Comparison of ENCODE assay signal across 18 cellular contexts in genomic region chr11:57414612-57415212, GRCh38. TPM values are rescaled to one million over a fixed set of nuclear protein-coding genes. Genes with fewer than 3 reads are reported as not detected.
A peak's percentile ranks its signal among the peaks of the same experiment; 100 is the strongest.
DNase-seq lines count a peak whose midpoint lies in the region; ATAC-seq and TF ChIP-seq lines count a peak whose summit lies in the region.
"Had no signal": no experiment of that assay in that cellular context is flagged by ENCODE, and none has a peak within 500 bp of the region (broad histone marks: within the 10 kb centered on the region; RNA-seq: fewer than 3 reads in every experiment).

No MANE protein-coding gene starts in this region.

- intact Hi-C loops in activated CD4-positive, alpha-beta T cell treated with anti-CD3 and anti-CD28 coated beads for 36 hours (cut with DNase I, micrococcal nuclease): no loop called here
- intact Hi-C loops in natural killer cell (cut with micrococcal nuclease): no loop called here

- DNase-seq in activated CD4-positive, alpha-beta T cell treated with anti-CD3 and anti-CD28 coated beads for 36 hours: no peak
- DNase-seq in activated CD4-positive, alpha-beta T cell treated with anti-CD3 and anti-CD28 coated beads, Interleukin-2, amount 50 U/mL, for 1 hour: no peak
- no peak for DNase-seq in natural killer cell treated with Interleukin-12 subunit alpha and Interleukin-12 subunit beta and Interleukin-15 and Interleukin-18, amount 100 ng/mL, for 72 hours (ENCODE audit: low spot score)
- DNase-seq in natural killer cell (no peak), endothelial cell (ENCODE audit: low spot score) (no peak), DMS53 (lab: John Stamatoyannopoulos, UW) (no peak), upper lobe of left lung (no peak)
- no peak for DNase-seq in activated CD8-positive, alpha-beta memory T cell treated with anti-CD3 and anti-CD28 coated beads, Interleukin-2, amount 10 ng/mL, durations not matched to agents 7 days and 5 days
- DNase-seq: CD8-positive, alpha-beta memory T cell; HCEC 1CT; NCI-H1048; NCI-H2107; NCI-H226; NCI-H69; PC-3 had no signal

- no peaks in the 10 kb centered on the region for H3K27me3 Mint-ChIP-seq in activated CD4-positive, alpha-beta T cell treated with anti-CD3 and anti-CD28 coated beads for 36 hours
- no peaks in the 10 kb centered on the region for H3K27me3 Mint-ChIP-seq in natural killer cell treated with Interleukin-12 subunit alpha and Interleukin-12 subunit beta and Interleukin-15 and Interleukin-18, amount 100 ng/mL, for 72 hours
- no peaks in the 10 kb centered on the region for H3K27me3 Mint-ChIP-seq in natural killer cell (ENCODE audit: low read depth in 2 of 2)
- H3K27me3 Mint-ChIP-seq in endothelial cell (ENCODE audit: unreplicated experiment): peaks cover 10% of the 10 kb centered on the region
- no peaks in the 10 kb centered on the region for H3K27me3 Mint-ChIP-seq in activated CD8-positive, alpha-beta memory T cell treated with anti-CD3 and anti-CD28 coated beads, Interleukin-2, amount 10 ng/mL, durations not matched to agents 7 days and 5 days
- H3K27me3 Mint-ChIP-seq: CD8-positive, alpha-beta memory T cell had no signal

- peaks cover 60% of the 10 kb centered on the region for H3K4me1 Mint-ChIP-seq in activated CD4-positive, alpha-beta T cell treated with anti-CD3 and anti-CD28 coated beads for 36 hours
- H3K4me1 Mint-ChIP-seq in natural killer cell treated with Interleukin-12 subunit alpha and Interleukin-12 subunit beta and Interleukin-15 and Interleukin-18, amount 100 ng/mL, for 72 hours (ENCODE audit: low read depth in 2 of 2): peaks cover 13 to 15% of the 10 kb centered on the region in 2 donors
- H3K4me1 Mint-ChIP-seq in natural killer cell (no peaks in the 10 kb centered on the region), endothelial cell (ENCODE audit: unreplicated experiment) (peaks cover 43% of the 10 kb centered on the region)
- H3K4me1 Mint-ChIP-seq in activated CD8-positive, alpha-beta memory T cell treated with anti-CD3 and anti-CD28 coated beads, Interleukin-2, amount 10 ng/mL, durations not matched to agents 7 days and 5 days: peaks cover 26% of the 10 kb centered on the region

- no peaks in the 10 kb centered on the region for H3K27me3 ChIP-seq in upper lobe of left lung

- H3K4me1 ChIP-seq in upper lobe of left lung: peaks cover 5 to 12% (median 12%) of the 10 kb centered on the region in 4 donors

- H3K9me3 ChIP-seq in upper lobe of left lung: no peaks in the 10 kb centered on the region

- ATAC-seq in activated CD4-positive, alpha-beta T cell treated with anti-CD3 and anti-CD28 coated beads for 36 hours: peak; percentile 52
- peak; percentile 32 to 45 for ATAC-seq in natural killer cell treated with Interleukin-12 subunit alpha and Interleukin-12 subunit beta and Interleukin-15 and Interleukin-18, amount 100 ng/mL, for 72 hours
- no peak for ATAC-seq in natural killer cell
- ATAC-seq in activated CD8-positive, alpha-beta memory T cell treated with anti-CD3 and anti-CD28 coated beads, Interleukin-2, amount 10 ng/mL, durations not matched to agents 7 days and 5 days: no peak
- no peak for ATAC-seq in upper lobe of left lung (ENCODE audit: low FRiP score in 2 of 2)
- ATAC-seq: PC-3 had no signal

- no peak overlapping the region for H3K27ac ChIP-seq in upper lobe of left lung
- H3K27ac ChIP-seq: 22Rv1 had no signal

- POLR2A ChIA-PET in activated CD4-positive, alpha-beta T cell treated with anti-CD3 and anti-CD28 coated beads for 36 hours (lab: Charles Lee): no interaction called here

- 97 to 98% methylated on average over 10 to 11 of the region's 11 CpGs for WGBS in upper lobe of left lung, 2 donors

- H3K9me3 Mint-ChIP-seq in activated CD4-positive, alpha-beta T cell treated with anti-CD3 and anti-CD28 coated beads for 36 hours (ENCODE audit: low read depth): no peaks in the 10 kb centered on the region
- no peaks in the 10 kb centered on the region for H3K9me3 Mint-ChIP-seq in natural killer cell treated with Interleukin-12 subunit alpha and Interleukin-12 subunit beta and Interleukin-15 and Interleukin-18, amount 100 ng/mL, for 72 hours
- H3K9me3 Mint-ChIP-seq in natural killer cell (no peaks in the 10 kb centered on the region), endothelial cell (ENCODE audit: unreplicated experiment) (no peaks in the 10 kb centered on the region)
- no peaks in the 10 kb centered on the region for H3K9me3 Mint-ChIP-seq in activated CD8-positive, alpha-beta memory T cell treated with anti-CD3 and anti-CD28 coated beads, Interleukin-2, amount 10 ng/mL, durations not matched to agents 7 days and 5 days (ENCODE audit: low read depth)
- H3K9me3 Mint-ChIP-seq: CD8-positive, alpha-beta memory T cell had no signal

- peaks cover 81% of the 10 kb centered on the region for H3K36me3 Mint-ChIP-seq in activated CD4-positive, alpha-beta T cell treated with anti-CD3 and anti-CD28 coated beads for 36 hours (ENCODE audit: low read depth)
- peaks cover 62% of the 10 kb centered on the region for H3K36me3 Mint-ChIP-seq in natural killer cell treated with Interleukin-12 subunit alpha and Interleukin-12 subunit beta and Interleukin-15 and Interleukin-18, amount 100 ng/mL, for 72 hours
- H3K36me3 Mint-ChIP-seq in natural killer cell: no peaks in the 10 kb centered on the region
- H3K36me3 Mint-ChIP-seq in endothelial cell (ENCODE audit: low read depth, unreplicated experiment): peaks cover 30% of the 10 kb centered on the region
- H3K36me3 Mint-ChIP-seq in activated CD8-positive, alpha-beta memory T cell treated with anti-CD3 and anti-CD28 coated beads, Interleukin-2, amount 10 ng/mL, durations not matched to agents 7 days and 5 days: peaks cover 72% of the 10 kb centered on the region

- peaks cover 38 to 97% (median 66%) of the 10 kb centered on the region in 4 donors for H3K36me3 ChIP-seq in upper lobe of left lung

- H3K4me3 ChIP-seq in upper lobe of left lung: no peak overlapping the region

- CTCF ChIA-PET in activated CD4-positive, alpha-beta T cell treated with anti-CD3 and anti-CD28 coated beads for 36 hours (lab: Charles Lee): no interaction called here
- CTCF ChIA-PET in activated CD8-positive, alpha-beta memory T cell treated with anti-CD3 and anti-CD28 coated beads, Interleukin-2, amount 10 ng/mL, durations not matched to agents 7 days and 5 days (lab: Charles Lee): interaction anchor here (1.0 kb wide), 1 partner anchor 69 kb away, joined by 3 read pairs; no protein-coding TSS in a partner anchor

- H3K27ac Mint-ChIP-seq in activated CD4-positive, alpha-beta T cell treated with anti-CD3 and anti-CD28 coated beads for 36 hours: peak overlapping the region; percentile 9
- no peak overlapping the region for H3K27ac Mint-ChIP-seq in natural killer cell treated with Interleukin-12 subunit alpha and Interleukin-12 subunit beta and Interleukin-15 and Interleukin-18, amount 100 ng/mL, for 72 hours
- peak overlapping the region in 1 of 2 donors; percentile 9 for H3K27ac Mint-ChIP-seq in natural killer cell
- H3K27ac Mint-ChIP-seq in endothelial cell (ENCODE audit: unreplicated experiment): no peak overlapping the region
- H3K27ac Mint-ChIP-seq in activated CD8-positive, alpha-beta memory T cell treated with anti-CD3 and anti-CD28 coated beads, Interleukin-2, amount 10 ng/mL, durations not matched to agents 7 days and 5 days: no peak overlapping the region

- no peak for TF ChIP-seq CTCF in natural killer cell (IDR thresholded peaks at IDR 0.05)
- TF ChIP-seq CTCF in endothelial cell (IDR thresholded peaks at IDR 0.05; ENCODE audit: unreplicated experiment): no peak
- no peak for TF ChIP-seq CTCF in upper lobe of left lung (IDR thresholded peaks at IDR 0.05)

- TF ChIP-seq POLR2A in upper lobe of left lung (IDR thresholded peaks at IDR 0.05): no peak

- H3K4me3 Mint-ChIP-seq in activated CD4-positive, alpha-beta T cell treated with anti-CD3 and anti-CD28 coated beads for 36 hours: no peak overlapping the region
- no peak overlapping the region for H3K4me3 Mint-ChIP-seq in natural killer cell treated with Interleukin-12 subunit alpha and Interleukin-12 subunit beta and Interleukin-15 and Interleukin-18, amount 100 ng/mL, for 72 hours
- H3K4me3 Mint-ChIP-seq in natural killer cell (no peak overlapping the region), endothelial cell (ENCODE audit: unreplicated experiment) (peak overlapping the region; percentile 52)
- H3K4me3 Mint-ChIP-seq in activated CD8-positive, alpha-beta memory T cell treated with anti-CD3 and anti-CD28 coated beads, Interleukin-2, amount 10 ng/mL, durations not matched to agents 7 days and 5 days: no peak overlapping the region
- H3K4me3 Mint-ChIP-seq: CD8-positive, alpha-beta memory T cell had no signal

- no peak for TF ChIP-seq EP300 in upper lobe of left lung (IDR thresholded peaks at IDR 0.05)

RNA-seq across cellular contexts. Expression of gene SLC43A3, which starts 12.2 kb away (rescaled TPM):
- total RNA-seq in activated CD4-positive, alpha-beta T cell treated with anti-CD3 and anti-CD28 coated beads for 36 hours: 100 to 1,000 TPM; 268 to 333 TPM
- total RNA-seq in natural killer cell treated with Interleukin-12 subunit alpha and Interleukin-12 subunit beta and Interleukin-15 and Interleukin-18, amount 100 ng/mL, for 72 hours: 100 to 1,000 TPM in 1 of 2 donors, 10 to 100 TPM in 1; 86.9 to 308 TPM
- total RNA-seq in natural killer cell: 10 to 100 TPM; 17.0 to 22.2 (median 20.7) TPM
- 17.5 TPM for total RNA-seq in endothelial cell (ENCODE audit: unreplicated experiment)
- total RNA-seq in activated CD8-positive, alpha-beta memory T cell treated with anti-CD3 and anti-CD28 coated beads, Interleukin-2, amount 10 ng/mL, durations not matched to agents 7 days and 5 days: 100 to 1,000 TPM; 106 to 117 TPM
- 100 to 1,000 TPM in 4 of 6 donors, 10 to 100 TPM in 2; 61.6 to 177 (median 118) TPM for total RNA-seq in upper lobe of left lung

RNA-seq across cellular contexts. Expression of gene PRG2, which starts 24.3 kb away (rescaled TPM):
- 1 to 10 TPM in 1 of 2 experiments, under 1 TPM in 1; 0.98 to 1.6 TPM for total RNA-seq in activated CD4-positive, alpha-beta T cell treated with anti-CD3 and anti-CD28 coated beads for 36 hours
- 1 to 10 TPM; 1.4 to 2.3 TPM for total RNA-seq in natural killer cell treated with Interleukin-12 subunit alpha and Interleukin-12 subunit beta and Interleukin-15 and Interleukin-18, amount 100 ng/mL, for 72 hours
- total RNA-seq in natural killer cell: 1 to 10 TPM in 2 of 3 donors, not detected in 1; 1.2 to 2.4 TPM
- not detected for total RNA-seq in endothelial cell (ENCODE audit: unreplicated experiment)
- total RNA-seq in activated CD8-positive, alpha-beta memory T cell treated with anti-CD3 and anti-CD28 coated beads, Interleukin-2, amount 10 ng/mL, durations not matched to agents 7 days and 5 days: under 1 TPM; 0.59 to 0.79 TPM
- total RNA-seq in upper lobe of left lung: 1 to 10 TPM in 3 of 6 donors, under 1 TPM in 1, not detected in 2; 0.30 to 2.6 (median 1.6) TPM
- total RNA-seq: Daoy, PC-3, SK-MEL-5 had no signal

RNA-seq across cellular contexts. Expression of gene PRG3, which starts 33.8 kb away (rescaled TPM):
- not detected for total RNA-seq in activated CD4-positive, alpha-beta T cell treated with anti-CD3 and anti-CD28 coated beads for 36 hours
- not detected for total RNA-seq in natural killer cell treated with Interleukin-12 subunit alpha and Interleukin-12 subunit beta and Interleukin-15 and Interleukin-18, amount 100 ng/mL, for 72 hours
- total RNA-seq in natural killer cell: not detected
- not detected for total RNA-seq in endothelial cell (ENCODE audit: unreplicated experiment)
- not detected for total RNA-seq in activated CD8-positive, alpha-beta memory T cell treated with anti-CD3 and anti-CD28 coated beads, Interleukin-2, amount 10 ng/mL, durations not matched to agents 7 days and 5 days
- total RNA-seq in upper lobe of left lung: not detected
- total RNA-seq: CD8-positive, alpha-beta memory T cell; Daoy; PC-3; SK-MEL-5 had no signal

RNA-seq across cellular contexts. Expression of gene RTN4RL2, which starts 45.6 kb away (rescaled TPM):
- total RNA-seq in activated CD4-positive, alpha-beta T cell treated with anti-CD3 and anti-CD28 coated beads for 36 hours: under 1 TPM; 0.33 to 0.39 TPM
- not detected for total RNA-seq in natural killer cell treated with Interleukin-12 subunit alpha and Interleukin-12 subunit beta and Interleukin-15 and Interleukin-18, amount 100 ng/mL, for 72 hours
- total RNA-seq in natural killer cell (under 1 TPM; 0.38 to 0.61 (median 0.48) TPM), endothelial cell (ENCODE audit: unreplicated experiment) (0.62 TPM), upper lobe of left lung (1 to 10 TPM in 5 of 6 donors, not detected in 1; 1.1 to 4.1 (median 2.0) TPM)
- total RNA-seq in activated CD8-positive, alpha-beta memory T cell treated with anti-CD3 and anti-CD28 coated beads, Interleukin-2, amount 10 ng/mL, durations not matched to agents 7 days and 5 days: not detected

Comparison
In these comparisons a context has a peak if more than half of its experiments do, and no peak if none do; other contexts are left out.
1. ATAC-seq: peak in activated CD4-positive, alpha-beta T cell treated with anti-CD3 and anti-CD28 coated beads for 36 hours (single experiment) and natural killer cell treated with Interleukin-12 subunit alpha and Interleukin-12 subunit beta and Interleukin-15 and Interleukin-18, amount 100 ng/mL, for 72 hours (2 of 2); none in natural killer cell (0 of 3), activated CD8-positive, alpha-beta memory T cell treated with anti-CD3 and anti-CD28 coated beads, Interleukin-2, amount 10 ng/mL, durations not matched to agents 7 days and 5 days (single experiment) and upper lobe of left lung (0 of 2).